8 cellular contexts compared by ENCODE assay signal in genomic region chr2:241703128-241703604, GRCh38. TPM values are rescaled to one million over a fixed set of nuclear protein-coding genes. Genes with fewer than 3 reads are reported as not detected.
DNase-seq lines count a peak whose midpoint lies in the region; ATAC-seq, FAIRE-seq and TF ChIP-seq lines count a peak whose summit lies in the region.

No MANE protein-coding gene starts in this region.

- H3K27ac ChIP-seq in esophagus muscularis mucosa (replicated peaks in 1 of 4) (peak overlapping the region; percentile 87 to 99 (median 94)), pancreas (peak overlapping the region; percentile 39 to 100 (median 82))

- peaks cover 20 to 41% (median 35%) of the 10 kb centered on the region in 4 donors for H3K36me3 ChIP-seq in esophagus muscularis mucosa
- H3K36me3 ChIP-seq in pancreas, result peaks cover 0 to 20% (median 0%) of the 10 kb centered on the region in 3 donors

- H3K27me3 ChIP-seq in esophagus muscularis mucosa (no peaks in the 10 kb centered on the region), pancreas (no peaks in the 10 kb centered on the region)

- TF ChIP-seq EP300 in esophagus muscularis mucosa (IDR thresholded peaks at IDR 0.05), result no peak

- H3K4me1 ChIP-seq in esophagus muscularis mucosa (peaks cover 15 to 28% (median 28%) of the 10 kb centered on the region in 4 donors), pancreas (peaks cover 4 to 10% (median 6%) of the 10 kb centered on the region in 3 donors)

- ATAC-seq in pancreas (peak in 3 of 4 donors; percentile 0 to 2 (median 2)), GM18502 (IDR thresholded peaks at IDR 0.05; ENCODE audit: poor library complexity, unreplicated experiment) (no peak), HG02623 (IDR thresholded peaks at IDR 0.05; ENCODE audit: unreplicated experiment) (no peak)

- no peak for TF ChIP-seq POLR2A in esophagus muscularis mucosa (IDR thresholded peaks at IDR 0.05; ENCODE audit: low read depth)

- WGBS in esophagus muscularis mucosa, result 49% methylated on average over 7 of the region's 7 CpGs
- 52 to 61% methylated on average over 7 of the region's 7 CpGs for WGBS in pancreas, 2 donors

- no peak for FAIRE-seq in pancreas (lab: Jason Lieb, UNC)

- H3K4me3 ChIP-seq in esophagus muscularis mucosa (peak overlapping the region; percentile 70 to 91 (median 84)), pancreas (peak overlapping the region; percentile 70 to 87 (median 78))

- no peak for TF ChIP-seq CTCF in esophagus muscularis mucosa (IDR thresholded peaks at IDR 0.05)
- TF ChIP-seq CTCF in pancreas (IDR thresholded peaks at IDR 0.05), result no peak

- H3K9me3 ChIP-seq in esophagus muscularis mucosa, result no peaks in the 10 kb centered on the region
- H3K9me3 ChIP-seq in pancreas, result no peaks in the 10 kb centered on the region

- intact Hi-C loops in esophagus muscularis mucosa (cut with DNase I) (loop anchor here (10.0 kb wide), 1 partner anchor 348 kb away; the partner anchor contains the start of gene FARP2), pancreas (cut with DNase I) (no loop called here)

- peak; percentile 21 for DNase-seq in DMS79 treated with DMSO at 0.1 percent for 48 hours (lab: John Stamatoyannopoulos, UW)
- no peak for DNase-seq in DMS79 (lab: John Stamatoyannopoulos, UW)
- DNase-seq in RPMI7951 (ENCODE audit: low read depth), result peak; percentile 31
- no peak for DNase-seq in esophagus muscularis mucosa (ENCODE audit: extremely low spot score)
- peak in 1 of 6 donors; percentile 50 for DNase-seq in pancreas
- no peak for DNase-seq in KG1 (lab: John Stamatoyannopoulos, UW)

RNA-seq across cellular contexts. Expression of gene ING5, which starts 1.3 kb away (rescaled TPM):
- 10.7 and 24.9 TPM in 2 replicates for total RNA-seq in RPMI7951 (2014; rRNA removed; shearing (Covaris generic))
- total RNA-seq in esophagus muscularis mucosa (10 to 100 TPM; 28.1 to 43.8 (median 30.3) TPM), pancreas (10 to 100 TPM; 14.1 to 28.1 (median 20.7) TPM)
- polyA plus RNA-seq in pancreas, result 10 to 100 TPM; 42.8 to 63.9 TPM

RNA-seq across cellular contexts. Expression of gene DTYMK, which starts 16.6 kb away (rescaled TPM):
- total RNA-seq in RPMI7951 (2014; rRNA removed; shearing (Covaris generic)), result 155 and 173 TPM in 2 replicates
- 10 to 100 TPM in 2 of 4 donors, 1 to 10 TPM in 2; 6.8 to 14.5 (median 10.6) TPM for total RNA-seq in esophagus muscularis mucosa
- 1 to 10 TPM; 3.7 to 9.4 (median 7.0) TPM for total RNA-seq in pancreas
- polyA plus RNA-seq in pancreas, result 10 to 100 TPM in 1 of 2 donors, 1 to 10 TPM in 1; 9.8 to 11.0 TPM

RNA-seq across cellular contexts. Expression of gene D2HGDH, which starts 31.3 kb away (rescaled TPM):
- total RNA-seq in RPMI7951 (2014; rRNA removed; shearing (Covaris generic)), result 5.6 and 15.4 TPM in 2 replicates
- total RNA-seq in esophagus muscularis mucosa (10 to 100 TPM; 10.9 to 16.3 (median 11.9) TPM), pancreas (10 to 100 TPM; 14.9 to 30.5 (median 20.6) TPM)
- polyA plus RNA-seq in pancreas, result 100 to 1,000 TPM in 1 of 2 donors, 10 to 100 TPM in 1; 93.1 to 116 TPM

Comparison
In these comparisons a context has a peak if more than half of its experiments do, and no peak if none do; other contexts are left out.
1. DNase-seq: peak in DMS79 treated with DMSO at 0.1 percent for 48 hours (single experiment) and RPMI7951 (single experiment); none in DMS79 (single experiment), esophagus muscularis mucosa (single experiment) and KG1 (single experiment).
2. ATAC-seq: peak in pancreas (3 of 4); none in GM18502 (single experiment) and HG02623 (single experiment).
3. RNA of gene DTYMK, which starts 16.6 kb away (total RNA-seq): 155 to 173 TPM in RPMI7951; 6.8 to 14.5 TPM in esophagus muscularis mucosa and 3.7 to 9.4 TPM in pancreas; every median in the first group is over 10 times any median in the second.